In genomic region chr16:73023752-73024570, GRCh38 we compare ENCODE assay signal across 1 cellular context.
A peak's percentile ranks its signal among the peaks of the same experiment; 100 is the strongest.
TF ChIP-seq lines count a peak whose summit lies in the region.

No MANE protein-coding gene starts in this region.

TF ChIP-seq in HepG2, 621 proteins besides CTCF, POLR2A, EP300 and RAD21 (continued from another document and continues in another):
- TF ChIP-seq ZNF407 (CRISPR knock-in tag; IDR thresholded peaks at IDR 0.05; ENCODE audit: not compliant biosample characterization) (no peak), ELF4 (CRISPR knock-in tag; IDR thresholded peaks at IDR 0.05; ENCODE audit: borderline replicate concordance) (no peak), DR1 (CRISPR knock-in tag; IDR thresholded peaks at IDR 0.05) (no peak), CC2D1A (CRISPR knock-in tag; IDR thresholded peaks at IDR 0.05) (no peak), ZNF577 (CRISPR knock-in tag; IDR thresholded peaks at IDR 0.05; ENCODE audit: borderline replicate concordance, low read depth) (no peak), ZNF768 (CRISPR knock-in tag; IDR thresholded peaks at IDR 0.05) (no peak), FOXP4 (CRISPR knock-in tag; IDR thresholded peaks at IDR 0.05) (peak; percentile 79), POGZ (CRISPR knock-in tag; IDR thresholded peaks at IDR 0.05) (no peak), MXD3 (CRISPR knock-in tag; IDR thresholded peaks at IDR 0.05) (no peak; the same call in 1 of the 2 replicates), TGIF2 (CRISPR knock-in tag; IDR thresholded peaks at IDR 0.05) (peak; percentile 30; the same call in 1 of the 2 replicates), THAP11 (CRISPR knock-in tag; IDR thresholded peaks at IDR 0.05) (peak; percentile 33; the same call in 1 of the 2 replicates), ZNF235 (CRISPR knock-in tag; IDR thresholded peaks at IDR 0.05; ENCODE audit: borderline replicate concordance) (no peak), ZNF446 (CRISPR knock-in tag; IDR thresholded peaks at IDR 0.05) (no peak), MXI1 (IDR thresholded peaks at IDR 0.05; ENCODE audit: borderline replicate concordance, low read depth, low read length) (no peak), ZNF761 (CRISPR knock-in tag; conservative IDR thresholded peaks at IDR 0.05) (peak; percentile 49; the same call in 1 of the 2 replicates), RXRB (CRISPR knock-in tag; IDR thresholded peaks at IDR 0.05; ENCODE audit: borderline replicate concordance) (peak; percentile 60), ZNF605 (CRISPR knock-in tag; IDR thresholded peaks at IDR 0.05) (peak; percentile 75; the same call in 1 of the 2 replicates), KLF6 (CRISPR knock-in tag; IDR thresholded peaks at IDR 0.05) (peak; percentile 69; the same call in 1 of the 2 replicates), ZFP37 (CRISPR knock-in tag; IDR thresholded peaks at IDR 0.05; ENCODE audit: borderline replicate concordance) (no peak), IRF2 (CRISPR knock-in tag; IDR thresholded peaks at IDR 0.05) (0 out of 2 replicates have a peak, but pooled peaks have one; percentile 17), ZNF460 (CRISPR knock-in tag; IDR thresholded peaks at IDR 0.05; ENCODE audit: borderline replicate concordance) (no peak), ELK4 (CRISPR knock-in tag; IDR thresholded peaks at IDR 0.05; ENCODE audit: borderline replicate concordance) (no peak), ESRRA (CRISPR knock-in tag; IDR thresholded peaks at IDR 0.05; ENCODE audit: low read depth) (0 out of 2 replicates have a peak, but pooled peaks have one; percentile 64), HOMEZ (CRISPR knock-in tag; IDR thresholded peaks at IDR 0.05; ENCODE audit: low read depth) (no peak), ZNF629 (CRISPR knock-in tag; conservative IDR thresholded peaks at IDR 0.05) (no peak), SYNCRIP (IDR thresholded peaks at IDR 0.05; ENCODE audit: insufficient read depth, low read depth, low read length) (no peak), CREM (IDR thresholded peaks at IDR 0.05) (no peak), CREM (CRISPR knock-in tag; IDR thresholded peaks at IDR 0.05) (no peak), ZBTB8A (CRISPR knock-in tag; IDR thresholded peaks at IDR 0.05; ENCODE audit: borderline replicate concordance, low read depth) (no peak), RBM22 (optimal IDR thresholded peaks at IDR 0.05; ENCODE audit: low read length) (peak; percentile 82), ZNF292 (CRISPR knock-in tag; IDR thresholded peaks at IDR 0.05; ENCODE audit: borderline replicate concordance, low read depth) (no peak), KDM1A (CRISPR knock-in tag; IDR thresholded peaks at IDR 0.05) (no peak), NONO (IDR thresholded peaks at IDR 0.05) (no peak), NONO (CRISPR knock-in tag; conservative IDR thresholded peaks at IDR 0.05) (0 out of 2 replicates have a peak, but pooled peaks have one; percentile 37), EZH2 (conservative IDR thresholded peaks at IDR 0.05; ENCODE audit: low read depth, low read length) (no peak), ZGPAT (CRISPR knock-in tag; IDR thresholded peaks at IDR 0.05) (0 out of 2 replicates have a peak, but pooled peaks have one; percentile 22), KLF9 (CRISPR knock-in tag; IDR thresholded peaks at IDR 0.05; ENCODE audit: low read depth) (no peak), FOXO1 (CRISPR knock-in tag; IDR thresholded peaks at IDR 0.05) (no peak), SNAPC5 (CRISPR knock-in tag; IDR thresholded peaks at IDR 0.05; ENCODE audit: borderline replicate concordance) (no peak), ZNF616 (CRISPR knock-in tag; IDR thresholded peaks at IDR 0.05; ENCODE audit: low read depth) (no peak), MLLT10 (CRISPR knock-in tag; IDR thresholded peaks at IDR 0.05) (no peak), YEATS4 (CRISPR knock-in tag; IDR thresholded peaks at IDR 0.05; ENCODE audit: borderline replicate concordance) (no peak), FOXK1 (CRISPR knock-in tag; IDR thresholded peaks at IDR 0.05; ENCODE audit: borderline replicate concordance, low read depth) (peak; percentile 44; the same call in 1 of the 2 replicates)
- TF ChIP-seq, protein P1, sequence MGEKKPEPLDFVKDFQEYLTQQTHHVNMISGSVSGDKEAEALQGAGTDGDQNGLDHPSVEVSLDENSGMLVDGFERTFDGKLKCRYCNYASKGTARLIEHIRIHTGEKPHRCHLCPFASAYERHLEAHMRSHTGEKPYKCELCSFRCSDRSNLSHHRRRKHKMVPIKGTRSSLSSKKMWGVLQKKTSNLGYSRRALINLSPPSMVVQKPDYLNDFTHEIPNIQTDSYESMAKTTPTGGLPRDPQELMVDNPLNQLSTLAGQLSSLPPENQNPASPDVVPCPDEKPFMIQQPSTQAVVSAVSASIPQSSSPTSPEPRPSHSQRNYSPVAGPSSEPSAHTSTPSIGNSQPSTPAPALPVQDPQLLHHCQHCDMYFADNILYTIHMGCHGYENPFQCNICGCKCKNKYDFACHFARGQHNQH (CRISPR knock-in tag; IDR thresholded peaks at IDR 0.05) = no peak
- TF ChIP-seq, protein P2, sequence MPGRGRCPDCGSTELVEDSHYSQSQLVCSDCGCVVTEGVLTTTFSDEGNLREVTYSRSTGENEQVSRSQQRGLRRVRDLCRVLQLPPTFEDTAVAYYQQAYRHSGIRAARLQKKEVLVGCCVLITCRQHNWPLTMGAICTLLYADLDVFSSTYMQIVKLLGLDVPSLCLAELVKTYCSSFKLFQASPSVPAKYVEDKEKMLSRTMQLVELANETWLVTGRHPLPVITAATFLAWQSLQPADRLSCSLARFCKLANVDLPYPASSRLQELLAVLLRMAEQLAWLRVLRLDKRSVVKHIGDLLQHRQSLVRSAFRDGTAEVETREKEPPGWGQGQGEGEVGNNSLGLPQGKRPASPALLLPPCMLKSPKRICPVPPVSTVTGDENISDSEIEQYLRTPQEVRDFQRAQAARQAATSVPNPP (CRISPR knock-in tag; IDR thresholded peaks at IDR 0.05) = no peak
- TF ChIP-seq, protein P3, sequence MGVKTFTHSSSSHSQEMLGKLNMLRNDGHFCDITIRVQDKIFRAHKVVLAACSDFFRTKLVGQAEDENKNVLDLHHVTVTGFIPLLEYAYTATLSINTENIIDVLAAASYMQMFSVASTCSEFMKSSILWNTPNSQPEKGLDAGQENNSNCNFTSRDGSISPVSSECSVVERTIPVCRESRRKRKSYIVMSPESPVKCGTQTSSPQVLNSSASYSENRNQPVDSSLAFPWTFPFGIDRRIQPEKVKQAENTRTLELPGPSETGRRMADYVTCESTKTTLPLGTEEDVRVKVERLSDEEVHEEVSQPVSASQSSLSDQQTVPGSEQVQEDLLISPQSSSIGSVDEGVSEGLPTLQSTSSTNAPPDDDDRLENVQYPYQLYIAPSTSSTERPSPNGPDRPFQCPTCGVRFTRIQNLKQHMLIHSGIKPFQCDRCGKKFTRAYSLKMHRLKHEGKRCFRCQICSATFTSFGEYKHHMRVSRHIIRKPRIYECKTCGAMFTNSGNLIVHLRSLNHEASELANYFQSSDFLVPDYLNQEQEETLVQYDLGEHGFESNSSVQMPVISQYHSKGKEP (CRISPR knock-in tag; IDR thresholded peaks at IDR 0.05) = no peak
